Comparison of ENCODE assay signal across 16 cellular contexts in genomic region chr1:33446590-33446989, GRCh38.
"Had no signal": no experiment of that assay in that cellular context is flagged by ENCODE, and none has a peak within 500 bp of the region (broad histone marks: within the 10 kb centered on the region; RNA-seq: fewer than 3 reads in every experiment).

No MANE protein-coding gene starts in this region.

- H3K27me3 ChIP-seq: ascending aorta, gastrocnemius medialis, stomach, vagina had no signal

- H3K36me3 ChIP-seq: ascending aorta, gastrocnemius medialis, left ventricle myocardium inferior, stomach, vagina had no signal

- DNase-seq: activated CD4-positive, alpha-beta T cell treated with anti-CD3 and anti-CD28 coated beads, Interleukin-2, amount 50 U/mL, for 4 hours; activated CD4-positive, CD25-positive, alpha-beta regulatory T cell; activated gamma-delta T cell treated with Interleukin-2 at 50 U/mL for 16 hours; activated T-cell treated with anti-CD3 and anti-CD28 coated beads, Interleukin-2, amount 50 U/mL, for 48 hours; cortex of kidney; effector CD4-positive, alpha-beta T cell; gastrocnemius medialis; head of caudate nucleus; left ventricle myocardium inferior; stimulated activated CD4-positive, alpha-beta T cell treated with anti-CD3 and anti-CD28 coated beads, Interleukin-2, amount 100 ng/mL, for 24 hours; stomach; T1000; trophoblast cell had no signal

- H3K27ac Mint-ChIP-seq: progenitor cell of endocrine pancreas had no signal

- H3K4me1 ChIP-seq: ascending aorta, vagina had no signal

- ATAC-seq: gastrocnemius medialis had no signal

- H3K27ac ChIP-seq: ascending aorta, gastrocnemius medialis, left ventricle myocardium inferior, stomach, vagina had no signal

- H3K9me3 ChIP-seq: ascending aorta, gastrocnemius medialis, left ventricle myocardium inferior, stomach, vagina had no signal

- H3K4me3 ChIP-seq: ascending aorta, gastrocnemius medialis, left ventricle myocardium inferior, stomach, vagina had no signal
